ENCODE assay signal across 8 cellular contexts in the genomic region with DNA sequence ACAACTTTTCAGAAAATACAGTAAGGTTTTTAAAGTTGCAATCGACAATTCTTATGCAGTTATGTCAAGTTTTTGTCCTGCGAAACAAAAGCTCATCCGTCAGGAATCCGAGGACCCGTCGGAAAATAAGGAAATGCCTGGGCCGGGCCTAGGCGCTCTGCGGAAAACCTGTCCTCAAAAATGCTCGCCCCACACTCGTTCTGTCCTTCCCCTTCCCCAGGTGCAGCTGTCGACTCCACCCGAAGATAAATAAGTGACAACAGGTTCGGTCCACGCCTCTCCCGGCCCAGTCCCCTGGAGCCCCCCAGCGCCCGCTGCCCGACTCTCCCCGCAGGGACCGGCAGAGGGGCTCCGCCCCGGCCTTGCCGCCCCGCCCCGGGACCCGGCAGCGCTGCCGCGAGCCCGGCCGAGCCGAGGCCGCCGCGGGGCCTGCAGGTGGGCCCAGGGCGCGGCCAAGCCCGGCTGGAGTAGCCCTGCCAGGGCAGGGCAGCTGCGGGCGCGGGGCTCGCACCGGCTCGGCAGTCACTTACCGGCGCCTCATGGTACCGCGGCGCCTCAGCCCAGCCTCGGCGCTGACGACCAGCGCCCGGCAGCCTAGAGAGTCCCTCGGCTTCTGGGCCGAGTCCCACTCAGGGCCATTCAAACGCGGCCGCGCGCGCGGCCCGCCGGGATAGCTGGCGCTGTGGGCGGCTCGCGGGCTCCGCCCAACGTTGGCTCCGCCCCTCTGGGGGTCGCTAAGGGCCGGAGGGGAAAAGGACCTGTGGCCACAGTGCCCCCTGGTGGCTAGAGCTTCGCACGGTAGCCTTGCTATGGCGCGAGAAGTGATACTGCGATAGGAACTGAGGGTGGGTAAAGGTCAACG. TPM values are rescaled to one million over a fixed set of nuclear protein-coding genes. Genes with fewer than 3 reads are reported as not detected.
DNase-seq lines count a peak whose midpoint lies in the region; ATAC-seq and TF ChIP-seq lines count a peak whose summit lies in the region.

A gene with protein sequence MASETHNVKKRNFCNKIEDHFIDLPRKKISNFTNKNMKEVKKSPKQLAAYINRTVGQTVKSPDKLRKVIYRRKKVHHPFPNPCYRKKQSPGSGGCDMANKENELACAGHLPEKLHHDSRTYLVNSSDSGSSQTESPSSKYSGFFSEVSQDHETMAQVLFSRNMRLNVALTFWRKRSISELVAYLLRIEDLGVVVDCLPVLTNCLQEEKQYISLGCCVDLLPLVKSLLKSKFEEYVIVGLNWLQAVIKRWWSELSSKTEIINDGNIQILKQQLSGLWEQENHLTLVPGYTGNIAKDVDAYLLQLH (minus strand): TSS at position 676 of the 862 bp plus-strand sequence. CDS start 46,420 bp downstream, outside the sequence.

- no peaks in the 10 kb centered on the region for H3K9me3 ChIP-seq in BE2C

- TF ChIP-seq CTCF in BE2C (IDR thresholded peaks at IDR 0.05; ENCODE audit: low read depth, low read length), result peak; percentile 94

- DNase-seq in BE2C (peak; percentile 99), NCI-H460 (ENCODE audit: extremely low read depth, low read depth) (peak; percentile 92), cerebellum (ENCODE audit: low spot score) (peak; percentile 98), kidney glomerular epithelial cell (lab: John Stamatoyannopoulos, UW) (peak; percentile 93)
- DNase-seq in activated CD4-positive, CD25-positive, alpha-beta regulatory T cell treated with anti-CD3 and anti-CD28 coated beads, Interleukin-2, amount 50 U/mL, for 72 hours, result peak; percentile 99
- DNase-seq in stimulated activated CD4-positive, alpha-beta T cell treated with anti-CD3 and anti-CD28 coated beads, Interleukin-1b, Interleukin-23, amount 100 ng/mL, for 1 hour (ENCODE audit: low read depth in 2 of 2), result peak; percentile 91 to 99

- peak within 1 kb of the TSS; percentile 62 for H3K4me3 ChIP-seq in BE2C (ENCODE audit: low read depth, low read length)

- H3K4me1 ChIP-seq in BE2C, result no peaks in the 10 kb centered on the region

- TF ChIP-seq POLR2A in GM19099 (IDR thresholded peaks at IDR 0.05; ENCODE audit: extremely low read depth, insufficient read length, low read depth), result peak; percentile 93

- H3K27me3 ChIP-seq in BE2C, result no peaks in the 10 kb centered on the region

- no peaks in the 10 kb centered on the region for H3K36me3 ChIP-seq in BE2C

- ATAC-seq in HG03432 (IDR thresholded peaks at IDR 0.05; ENCODE audit: unreplicated experiment), result peak; percentile 93

RNA-seq across cellular contexts. Expression of the gene that starts here (rescaled TPM):
- 8.7 TPM for polyA plus RNA-seq in BE2C (2012; ENCODE audit: insufficient read depth, insufficient read length, low read depth)
- total RNA-seq in NCI-H460 (2014; rRNA removed; shearing (Covaris generic)), result 40.9 and 55.2 TPM in 2 replicates
- 106 and 127 TPM in 2 replicates for polyA plus RNA-seq in NCI-H460 (2014; cell fraction: nucleus; rRNA removed)
- 110 TPM for total RNA-seq in cerebellum

Comparison
In these comparisons a context has a peak if more than half of its experiments do, and no peak if none do; other contexts are left out.
1. Peak in every context shown above with its lines: DNase-seq, ATAC-seq and H3K4me3 ChIP-seq.